37 cellular contexts compared by ENCODE assay signal in genomic region chr3:44186111-44186672, GRCh38. TPM values are rescaled to one million over a fixed set of nuclear protein-coding genes. Genes with fewer than 3 reads are reported as not detected.
"Had no signal": no experiment of that assay in that cellular context is flagged by ENCODE, and none has a peak within 500 bp of the region (broad histone marks: within the 10 kb centered on the region; RNA-seq: fewer than 3 reads in every experiment).

No MANE protein-coding gene starts in this region.

- H3K9me3 Mint-ChIP-seq: activated B cell treated with CpG ODN at 0.5 μM for 24 hours; activated CD4-positive, alpha-beta memory T cell treated with anti-CD3 and anti-CD28 coated beads for 36 hours; activated naive CD4-positive, alpha-beta T cell treated with anti-CD3 and anti-CD28 coated beads, Interleukin-2, amount 10 ng/mL, durations not matched to agents 7 days and 5 days; activated naive CD8-positive, alpha-beta T cell treated with anti-CD3 and anti-CD28 coated beads for 36 hours; T-helper 1 cell treated with Interleukin-12 subunit alpha and Interleukin-12 subunit beta and Interleukin-4 antibody, amounts not matched to agents 30 μg/mL and 1 μg/mL, for 36 hours; T-helper 2 cell treated with Interferon-gamma antibody and Interleukin-4, amounts not matched to agents 5 μg/mL and 100 μg/mL, for 36 hours had no signal

- H3K27ac ChIP-seq: body of pancreas, breast epithelium, SJSA1, VCaP had no signal

- DNase-seq: activated B cell treated with CpG ODN at 0.5 μM for 24 hours; activated CD4-positive, alpha-beta memory T cell treated with anti-CD3 and anti-CD28 coated beads for 36 hours; activated CD4-positive, alpha-beta T cell treated with anti-CD3 and anti-CD28 coated beads for 4 hours; activated CD4-positive, alpha-beta T cell treated with anti-CD3 and anti-CD28 coated beads, Interleukin-2, amount 50 U/mL, for 1 hour; activated CD4-positive, CD25-positive, alpha-beta regulatory T cell treated with anti-CD3 and anti-CD28 coated beads, Interleukin-2, amount 50 U/mL, for 72 hours; activated CD8-positive, alpha-beta memory T cell treated with anti-CD3 and anti-CD28 coated beads for 24 hours; activated CD8-positive, alpha-beta memory T cell treated with anti-CD3 and anti-CD28 coated beads, Interleukin-2, amount 10 ng/mL, durations not matched to agents 7 days and 5 days; activated CD8-positive, alpha-beta memory T cell treated with anti-CD3 and anti-CD28 coated beads, Interleukin-2, amount 50 U/mL, for 48 hours; activated effector memory CD4-positive, alpha-beta T cell treated with Interleukin-2 at 50 U/mL for 16 hours; activated naive CD4-positive, alpha-beta T cell treated with anti-CD3 and anti-CD28 coated beads, Interleukin-2, amount 10 ng/mL, durations not matched to agents 7 days and 5 days; activated naive CD8-positive, alpha-beta T cell treated with anti-CD3 and anti-CD28 coated beads for 36 hours; activated T-cell treated with anti-CD3 and anti-CD28 coated beads, Interleukin-2, amount 50 U/mL, for 48 hours; amniotic stem cell; body of pancreas; caudate nucleus; cerebellar nuclear complex; Kasumi-1; KG1; MG63; MV-4-11; NCI-H1092; NCI-H1436 treated with DMSO at 0.1 percent for 48 hours; NCI-H1694 treated with DMSO at 0.1 percent for 48 hours; NCI-H2029; NCI-H510A; NCI-H526; NCI-H748 treated with DMSO at 0.1 percent for 48 hours; SHP77 treated with DMSO at 0.1 percent for 48 hours; SK-N-SH had no signal

- H3K36me3 Mint-ChIP-seq: activated CD4-positive, alpha-beta memory T cell treated with anti-CD3 and anti-CD28 coated beads for 36 hours; activated CD8-positive, alpha-beta memory T cell treated with anti-CD3 and anti-CD28 coated beads, Interleukin-2, amount 10 ng/mL, durations not matched to agents 7 days and 5 days; activated naive CD4-positive, alpha-beta T cell treated with anti-CD3 and anti-CD28 coated beads, Interleukin-2, amount 10 ng/mL, durations not matched to agents 7 days and 5 days; activated naive CD8-positive, alpha-beta T cell treated with anti-CD3 and anti-CD28 coated beads for 36 hours had no signal

- H3K9me2 ChIP-seq: SK-N-SH had no signal

- H3K4me3 Mint-ChIP-seq: activated B cell treated with CpG ODN at 0.5 μM for 24 hours; activated CD4-positive, alpha-beta memory T cell treated with anti-CD3 and anti-CD28 coated beads for 36 hours; activated CD8-positive, alpha-beta memory T cell treated with anti-CD3 and anti-CD28 coated beads, Interleukin-2, amount 10 ng/mL, durations not matched to agents 7 days and 5 days; activated naive CD4-positive, alpha-beta T cell treated with anti-CD3 and anti-CD28 coated beads, Interleukin-2, amount 10 ng/mL, durations not matched to agents 7 days and 5 days; activated naive CD8-positive, alpha-beta T cell treated with anti-CD3 and anti-CD28 coated beads for 36 hours; T-helper 1 cell treated with Interleukin-12 subunit alpha and Interleukin-12 subunit beta and Interleukin-4 antibody, amounts not matched to agents 30 μg/mL and 1 μg/mL, for 36 hours; T-helper 2 cell treated with Interferon-gamma antibody and Interleukin-4, amounts not matched to agents 5 μg/mL and 100 μg/mL, for 36 hours had no signal

- H3K36me3 ChIP-seq: breast epithelium, MG63, SJSA1 had no signal

- H3K4me1 Mint-ChIP-seq: activated CD8-positive, alpha-beta memory T cell treated with anti-CD3 and anti-CD28 coated beads, Interleukin-2, amount 10 ng/mL, durations not matched to agents 7 days and 5 days; activated naive CD4-positive, alpha-beta T cell treated with anti-CD3 and anti-CD28 coated beads, Interleukin-2, amount 10 ng/mL, durations not matched to agents 7 days and 5 days had no signal

- FAIRE-seq: astrocyte had no signal

- H3K27ac Mint-ChIP-seq: activated B cell treated with CpG ODN at 0.5 μM for 24 hours; activated CD4-positive, alpha-beta memory T cell treated with anti-CD3 and anti-CD28 coated beads for 36 hours; activated CD8-positive, alpha-beta memory T cell treated with anti-CD3 and anti-CD28 coated beads, Interleukin-2, amount 10 ng/mL, durations not matched to agents 7 days and 5 days; activated naive CD4-positive, alpha-beta T cell treated with anti-CD3 and anti-CD28 coated beads, Interleukin-2, amount 10 ng/mL, durations not matched to agents 7 days and 5 days; activated naive CD8-positive, alpha-beta T cell treated with anti-CD3 and anti-CD28 coated beads for 36 hours; T-helper 1 cell treated with Interleukin-12 subunit alpha and Interleukin-12 subunit beta and Interleukin-4 antibody, amounts not matched to agents 30 μg/mL and 1 μg/mL, for 36 hours; T-helper 2 cell treated with Interferon-gamma antibody and Interleukin-4, amounts not matched to agents 5 μg/mL and 100 μg/mL, for 36 hours had no signal

- ATAC-seq: activated CD8-positive, alpha-beta memory T cell treated with anti-CD3 and anti-CD28 coated beads, Interleukin-2, amount 10 ng/mL, durations not matched to agents 7 days and 5 days; body of pancreas; Panc1 had no signal

- H3K9me3 ChIP-seq: body of pancreas, MG63, SJSA1, SK-N-SH had no signal

- H3K27me3 ChIP-seq: body of pancreas, breast epithelium, MG63, SJSA1 had no signal

- H3K4me3 ChIP-seq: body of pancreas, breast epithelium, MG63, SJSA1 had no signal

- H3K9ac ChIP-seq: SK-N-SH had no signal

- H3K4me2 ChIP-seq: SK-N-SH had no signal

- H3K4me1 ChIP-seq: body of pancreas, breast epithelium, SJSA1 had no signal

RNA-seq across cellular contexts. Expression of gene TOPAZ1, which starts 55.5 kb away (rescaled TPM):
- total RNA-seq: activated B cell treated with CpG ODN at 0.5 μM for 24 hours; activated CD4-positive, alpha-beta memory T cell treated with anti-CD3 and anti-CD28 coated beads for 36 hours; activated CD8-positive, alpha-beta memory T cell treated with anti-CD3 and anti-CD28 coated beads, Interleukin-2, amount 10 ng/mL, durations not matched to agents 7 days and 5 days; activated naive CD8-positive, alpha-beta T cell treated with anti-CD3 and anti-CD28 coated beads for 36 hours; astrocyte; body of pancreas; breast epithelium; RPMI7951; SJSA1 had no signal
- polyA plus RNA-seq: SK-N-SH had no signal
